Comparison of ENCODE assay signal across 8 cellular contexts in genomic region chr2:144890828-144891227, GRCh38.
A peak's percentile ranks its signal among the peaks of the same experiment; 100 is the strongest.
DNase-seq lines count a peak whose midpoint lies in the region; ATAC-seq and TF ChIP-seq lines count a peak whose summit lies in the region.

No MANE protein-coding gene starts in this region.

- H3K9ac ChIP-seq in colonic mucosa (ENCODE audit: low read depth in 2 of 2, low read length in 2 of 2) = no peak overlapping the region

- H3K36me3 ChIP-seq in thyroid gland (no peaks in the 10 kb centered on the region), colonic mucosa (no peaks in the 10 kb centered on the region)

- 42% methylated on average over 1 of the region's 1 CpG for WGBS in thyroid gland, 2 donors

- H3K4me3 ChIP-seq in HFF-Myc (replicated peaks; ENCODE audit: low read depth, low read length) (no peak overlapping the region), thyroid gland (replicated peaks in 1 of 3) (no peak overlapping the region), colonic mucosa (no peak overlapping the region)

- H3K9me3 ChIP-seq in thyroid gland (no peaks in the 10 kb centered on the region), colonic mucosa (no peaks in the 10 kb centered on the region)

- no peak for TF ChIP-seq POLR2A in thyroid gland (IDR thresholded peaks at IDR 0.05)

- intact Hi-C loops in thyroid gland (cut with DNase I) (no loop called here), colonic mucosa (cut with DNase I) (no loop called here)

- H3K27ac ChIP-seq in thyroid gland (no peak overlapping the region), colonic mucosa (no peak overlapping the region)

- H3K4me1 ChIP-seq in thyroid gland = no peaks in the 10 kb centered on the region
- H3K4me1 ChIP-seq in colonic mucosa = no peaks in the 10 kb centered on the region

- peak; percentile 74 for ATAC-seq in SK-N-SH treated with all-trans-retinoic acid at 6 μM for 48 hours
- no peak for ATAC-seq in GM21515 (IDR thresholded peaks at IDR 0.05; ENCODE audit: unreplicated experiment)

- DNase-seq in Caki2 (ENCODE audit: low read depth) = peak; percentile 41
- no peak for DNase-seq in HFF-Myc (ENCODE audit: extremely low read depth, low read depth)
- peak; percentile 21 for DNase-seq in iPS-NIHi11 (ENCODE audit: low spot score)
- no peak for DNase-seq in thyroid gland
- DNase-seq in colonic mucosa = no peak
- DNase-seq in inferior parietal cortex (ENCODE audit: extremely low spot score) = no peak

- in situ Hi-C loops in Caki2 (cut with HindIII; ENCODE audit: low pct_unique_long_range_greater_than_20kb, low sequenced_read_pairs) = no loop called here

- TF ChIP-seq CTCF in HFF-Myc (IDR thresholded peaks at IDR 0.05; ENCODE audit: low read depth, low read length, missing control alignments) (peak; percentile 21), thyroid gland (IDR thresholded peaks at IDR 0.05) (peak in 3 of 6 experiments; percentile 8 to 21 (median 18)), colonic mucosa (IDR thresholded peaks at IDR 0.05) (no peak)

- H3K27me3 ChIP-seq in thyroid gland (no peaks in the 10 kb centered on the region), colonic mucosa (no peaks in the 10 kb centered on the region)

TF ChIP-seq in SK-N-SH treated with all-trans-retinoic acid at 6 μM for 48 hours, 23 proteins besides CTCF, POLR2A, EP300 and RAD21:
- TF ChIP-seq TOX (CRISPR knock-in tag; IDR thresholded peaks at IDR 0.05; ENCODE audit: borderline replicate concordance) = no peak
- no peak for TF ChIP-seq ZNF565 (CRISPR knock-in tag; conservative IDR thresholded peaks at IDR 0.05; ENCODE audit: low read depth)
- TF ChIP-seq PPARA (CRISPR knock-in tag; IDR thresholded peaks at IDR 0.05; ENCODE audit: borderline replicate concordance) = no peak
- no peak for TF ChIP-seq ZFP3 (CRISPR knock-in tag; IDR thresholded peaks at IDR 0.05)
- no peak for TF ChIP-seq SNAI2 (CRISPR knock-in tag; IDR thresholded peaks at IDR 0.05)
- TF ChIP-seq GLIS3 (CRISPR knock-in tag; IDR thresholded peaks at IDR 0.05) = no peak
- TF ChIP-seq, protein P1, sequence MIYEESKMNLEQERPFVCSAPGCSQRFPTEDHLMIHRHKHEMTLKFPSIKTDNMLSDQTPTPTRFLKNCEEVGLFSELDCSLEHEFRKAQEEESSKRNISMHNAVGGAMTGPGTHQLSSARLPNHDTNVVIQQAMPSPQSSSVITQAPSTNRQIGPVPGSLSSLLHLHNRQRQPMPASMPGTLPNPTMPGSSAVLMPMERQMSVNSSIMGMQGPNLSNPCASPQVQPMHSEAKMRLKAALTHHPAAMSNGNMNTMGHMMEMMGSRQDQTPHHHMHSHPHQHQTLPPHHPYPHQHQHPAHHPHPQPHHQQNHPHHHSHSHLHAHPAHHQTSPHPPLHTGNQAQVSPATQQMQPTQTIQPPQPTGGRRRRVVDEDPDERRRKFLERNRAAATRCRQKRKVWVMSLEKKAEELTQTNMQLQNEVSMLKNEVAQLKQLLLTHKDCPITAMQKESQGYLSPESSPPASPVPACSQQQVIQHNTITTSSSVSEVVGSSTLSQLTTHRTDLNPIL (CRISPR knock-in tag; IDR thresholded peaks at IDR 0.05; ENCODE audit: low read depth) = no peak
- TF ChIP-seq ZC3H10 (CRISPR knock-in tag; IDR thresholded peaks at IDR 0.05) = no peak
- TF ChIP-seq ZNF70 (CRISPR knock-in tag; IDR thresholded peaks at IDR 0.05) = no peak
- TF ChIP-seq TCF4 (CRISPR knock-in tag; IDR thresholded peaks at IDR 0.05; ENCODE audit: borderline replicate concordance) = no peak
- TF ChIP-seq ESRRG (CRISPR knock-in tag; IDR thresholded peaks at IDR 0.05) = no peak
- TF ChIP-seq, protein P2, sequence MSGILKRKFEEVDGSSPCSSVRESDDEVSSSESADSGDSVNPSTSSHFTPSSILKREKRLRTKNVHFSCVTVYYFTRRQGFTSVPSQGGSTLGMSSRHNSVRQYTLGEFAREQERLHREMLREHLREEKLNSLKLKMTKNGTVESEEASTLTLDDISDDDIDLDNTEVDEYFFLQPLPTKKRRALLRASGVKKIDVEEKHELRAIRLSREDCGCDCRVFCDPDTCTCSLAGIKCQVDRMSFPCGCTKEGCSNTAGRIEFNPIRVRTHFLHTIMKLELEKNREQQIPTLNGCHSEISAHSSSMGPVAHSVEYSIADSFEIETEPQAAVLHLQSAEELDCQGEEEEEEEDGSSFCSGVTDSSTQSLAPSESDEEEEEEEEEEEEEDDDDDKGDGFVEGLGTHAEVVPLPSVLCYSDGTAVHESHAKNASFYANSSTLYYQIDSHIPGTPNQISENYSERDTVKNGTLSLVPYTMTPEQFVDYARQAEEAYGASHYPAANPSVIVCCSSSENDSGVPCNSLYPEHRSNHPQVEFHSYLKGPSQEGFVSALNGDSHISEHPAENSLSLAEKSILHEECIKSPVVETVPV (CRISPR knock-in tag; IDR thresholded peaks at IDR 0.05) = no peak
TF ChIP-seq in SK-N-SH treated with all-trans-retinoic acid at 6 μM for 48 hours: peak in this region for 0.

Comparison
In these comparisons a context has a peak if more than half of its experiments do, and no peak if none do; other contexts are left out.
1. DNase-seq: peak in Caki2 (single experiment) and iPS-NIHi11 (single experiment); none in HFF-Myc (single experiment), thyroid gland (0 of 2), colonic mucosa (single experiment) and inferior parietal cortex (single experiment).